8 cellular contexts compared by ENCODE assay signal in genomic region chr17:82985973-82986372, GRCh38.
DNase-seq lines count a peak whose midpoint lies in the region; ATAC-seq, FAIRE-seq and TF ChIP-seq lines count a peak whose summit lies in the region.

No MANE protein-coding gene starts in this region.

- H3K9me3 ChIP-seq in pancreas, result no peaks in the 10 kb centered on the region

- no peaks in the 10 kb centered on the region for H3K4me1 ChIP-seq in pancreas

- no peak for TF ChIP-seq CTCF in pancreas (IDR thresholded peaks at IDR 0.05)

- intact Hi-C loops in pancreas (cut with DNase I), result no loop called here

- H3K36me3 ChIP-seq in pancreas, result no peaks in the 10 kb centered on the region

- FAIRE-seq in pancreas (lab: Jason Lieb, UNC), result no peak

- 45 to 58% methylated on average over 17 of the region's 17 CpGs for WGBS in pancreas, 2 donors

- H3K4me3 ChIP-seq in pancreas, result no peak overlapping the region

- ATAC-seq in activated CD4-positive, CD25-positive, alpha-beta regulatory T cell treated with anti-CD3 and anti-CD28 coated beads, Interleukin-2, amount 50 U/mL, for 24 hours, result peak; percentile 77 to 83
- ATAC-seq in pancreas (peak; percentile 61 to 83 (median 80)), GM19463 (IDR thresholded peaks at IDR 0.05; ENCODE audit: unreplicated experiment) (no peak), GM19395 (IDR thresholded peaks at IDR 0.05; ENCODE audit: unreplicated experiment) (no peak)

- H3K27ac ChIP-seq in pancreas, result peak overlapping the region in 2 of 4 donors; percentile 36 to 52

- DNase-seq in ELF-1 (ENCODE audit: low read depth, low spot score), result peak; percentile 64
- peak; percentile 50 for DNase-seq in dermis blood vessel endothelial cell
- peak in 2 of 6 donors; percentile 25 to 30 for DNase-seq in pancreas
- DNase-seq in DMS 273 treated with DMSO at 0.1 percent for 48 hours (lab: John Stamatoyannopoulos, UW), result no peak
- DNase-seq in NCI-H1048 (lab: John Stamatoyannopoulos, UW), result no peak

- no peaks in the 10 kb centered on the region for H3K27me3 ChIP-seq in pancreas

Comparison
In these comparisons a context has a peak if more than half of its experiments do, and no peak if none do; other contexts are left out.
1. DNase-seq: peak in ELF-1 (single experiment) and dermis blood vessel endothelial cell (single experiment); none in DMS 273 treated with DMSO at 0.1 percent for 48 hours (single experiment) and NCI-H1048 (single experiment).
2. ATAC-seq: peak in activated CD4-positive, CD25-positive, alpha-beta regulatory T cell treated with anti-CD3 and anti-CD28 coated beads, Interleukin-2, amount 50 U/mL, for 24 hours (2 of 2) and pancreas (4 of 4); none in GM19463 (single experiment) and GM19395 (single experiment).